14 cellular contexts compared by ENCODE assay signal in genomic region chr11:126403039-126403438, GRCh38. TPM values are rescaled to one million over a fixed set of nuclear protein-coding genes. Genes with fewer than 3 reads are reported as not detected.
DNase-seq lines count a peak whose midpoint lies in the region; ATAC-seq and TF ChIP-seq lines count a peak whose summit lies in the region.
"Had no signal": no experiment of that assay in that cellular context is flagged by ENCODE, and none has a peak within 500 bp of the region (broad histone marks: within the 10 kb centered on the region; RNA-seq: fewer than 3 reads in every experiment).

No MANE protein-coding gene starts in this region.

- H3K4me1 ChIP-seq in endodermal cell (ENCODE audit: control insufficient read depth, insufficient read depth, low read length), result peaks cover 3% of the 10 kb centered on the region
- peaks cover 13% of the 10 kb centered on the region for H3K4me1 ChIP-seq in ovary (ENCODE audit: insufficient read depth)

- TF ChIP-seq CTCF in endodermal cell (conservative IDR thresholded peaks at IDR 0.05) (no peak), ovary (IDR thresholded peaks at IDR 0.05) (no peak)

- TF ChIP-seq POLR2A in ovary (IDR thresholded peaks at IDR 0.05) (no peak), GM18505 (IDR thresholded peaks at IDR 0.05; ENCODE audit: borderline replicate concordance, extremely low read depth, insufficient read depth, insufficient read length) (no peak)

- intact Hi-C loops in ovary (cut with DNase I), result loop anchor here in 1 of 4 donors (5.0 kb wide), 1 partner anchor 1259 kb away; no protein-coding TSS in a partner anchor

- H3K9me3 Mint-ChIP-seq in endodermal cell, result no peaks in the 10 kb centered on the region

- no peak overlapping the region for H3K4me3 Mint-ChIP-seq in endodermal cell
- no peak overlapping the region for H3K4me3 Mint-ChIP-seq in T-helper 17 cell
- H3K4me3 Mint-ChIP-seq: mesothelial cell of epicardium had no signal

- H3K4me1 Mint-ChIP-seq in endodermal cell (peaks cover 24% of the 10 kb centered on the region), T-helper 17 cell (peaks cover 6% of the 10 kb centered on the region)

- DNase-seq in Daoy (ENCODE audit: low read depth), result peak; percentile 33
- peak; percentile 95 for DNase-seq in LoVo (ENCODE audit: low spot score)
- DNase-seq in endodermal cell, result peak; percentile 78
- DNase-seq in ovary, result peak in 3 of 5 donors; percentile 44 to 60 (median 58)
- no peak for DNase-seq in CD1c-positive myeloid dendritic cell (ENCODE audit: extremely low spot score)
- DNase-seq in T-helper 17 cell, result no peak
- DNase-seq: NCI-H187; stimulated activated CD4-positive, alpha-beta T cell treated with anti-CD3 and anti-CD28 coated beads, Interleukin-12 subunit alpha, Interleukin-12 subunit beta, amount 100 ng/mL, for 4 hours had no signal

- no peak for TF ChIP-seq EP300 in ovary (IDR thresholded peaks at IDR 0.05)

- H3K27me3 ChIP-seq in endodermal cell (ENCODE audit: control insufficient read depth, insufficient read depth, low read length, poor library complexity, severe bottlenecking) (no peaks in the 10 kb centered on the region), ovary (no peaks in the 10 kb centered on the region)

- H3K27me3 Mint-ChIP-seq in endodermal cell (ENCODE audit: insufficient read depth) (no peaks in the 10 kb centered on the region), T-helper 17 cell (no peaks in the 10 kb centered on the region)

- peaks cover 9% of the 10 kb centered on the region for H3K36me3 Mint-ChIP-seq in endodermal cell (ENCODE audit: low read depth)
- peaks cover 3% of the 10 kb centered on the region for H3K36me3 Mint-ChIP-seq in T-helper 17 cell (ENCODE audit: low read depth)

- no peaks in the 10 kb centered on the region for H3K36me3 ChIP-seq in endodermal cell (ENCODE audit: control insufficient read depth, insufficient read depth, low read length)
- no peaks in the 10 kb centered on the region for H3K36me3 ChIP-seq in ovary

- ATAC-seq in GM18505 (IDR thresholded peaks at IDR 0.05; ENCODE audit: unreplicated experiment) (no peak), GM18520 (IDR thresholded peaks at IDR 0.05; ENCODE audit: unreplicated experiment) (no peak), T-helper 17 cell (no peak)
- ATAC-seq: activated CD4-positive, CD25-positive, alpha-beta regulatory T cell treated with anti-CD3 and anti-CD28 coated beads, Interleukin-2, amount 50 U/mL, for 24 hours had no signal

- no peak overlapping the region for H3K9ac ChIP-seq in endodermal cell (ENCODE audit: extremely low read depth, low read length, poor library complexity, severe bottlenecking)
- H3K9ac ChIP-seq: KMS-11 had no signal

- H3K27ac ChIP-seq in endodermal cell (ENCODE audit: low read depth, low read length) (no peak overlapping the region), ovary (no peak overlapping the region)
- H3K27ac ChIP-seq: KMS-11, thoracic aorta had no signal

- WGBS in endodermal cell (ENCODE audit: insufficient coverage in 1 of 2, insufficient read length in 1 of 2), 2 experiments, result 89 to 90% methylated on average over 10 to 11 of the region's 11 CpGs
- WGBS in ovary, 3 donors, result 79 to 82% (median 80%) methylated on average over 11 of the region's 11 CpGs

- H3K4me3 ChIP-seq in endodermal cell (ENCODE audit: low read length) (no peak overlapping the region), ovary (no peak overlapping the region)
- H3K4me3 ChIP-seq: thoracic aorta had no signal

- H3K27ac Mint-ChIP-seq in endodermal cell, result peak overlapping the region; percentile 41
- no peak overlapping the region for H3K27ac Mint-ChIP-seq in T-helper 17 cell
- H3K27ac Mint-ChIP-seq: mesothelial cell of epicardium had no signal

- no peaks in the 10 kb centered on the region for H3K9me3 ChIP-seq in endodermal cell (ENCODE audit: control insufficient read depth, low read length)
- no peaks in the 10 kb centered on the region for H3K9me3 ChIP-seq in ovary
- H3K9me3 ChIP-seq in T-helper 17 cell (ENCODE audit: control insufficient read depth, low read length, poor library complexity, severe bottlenecking), result no peaks in the 10 kb centered on the region
- H3K9me3 ChIP-seq: thoracic aorta had no signal

RNA-seq across cellular contexts. Expression of gene ST3GAL4, which starts 47.6 kb away (rescaled TPM):
- total RNA-seq in Daoy (2014; rRNA removed; shearing (Covaris generic)), result 24.2 and 30.4 TPM in 2 replicates
- total RNA-seq in endodermal cell (10 to 100 TPM; 16.5 to 21.5 TPM), ovary (100 to 1,000 TPM in 4 of 7 donors, 10 to 100 TPM in 3; 75.8 to 300 (median 135) TPM), T-helper 17 cell (1 to 10 TPM; 3.0 to 4.8 TPM)
- polyA plus RNA-seq in endodermal cell (2013, experiment 1 of 2), result 15.6 TPM
- 13.3 TPM for polyA plus RNA-seq in endodermal cell (2013, experiment 2 of 2)
- 100 to 1,000 TPM; 117 to 120 TPM for polyA plus RNA-seq in ovary

Comparison
In these comparisons a context has a peak if more than half of its experiments do, and no peak if none do; other contexts are left out.
1. DNase-seq: peak in Daoy (single experiment), LoVo (single experiment), endodermal cell (single experiment) and ovary (3 of 5); none in CD1c-positive myeloid dendritic cell (single experiment) and T-helper 17 cell (0 of 3).